Comparison of ENCODE assay signal across 35 cellular contexts in the genomic region with DNA sequence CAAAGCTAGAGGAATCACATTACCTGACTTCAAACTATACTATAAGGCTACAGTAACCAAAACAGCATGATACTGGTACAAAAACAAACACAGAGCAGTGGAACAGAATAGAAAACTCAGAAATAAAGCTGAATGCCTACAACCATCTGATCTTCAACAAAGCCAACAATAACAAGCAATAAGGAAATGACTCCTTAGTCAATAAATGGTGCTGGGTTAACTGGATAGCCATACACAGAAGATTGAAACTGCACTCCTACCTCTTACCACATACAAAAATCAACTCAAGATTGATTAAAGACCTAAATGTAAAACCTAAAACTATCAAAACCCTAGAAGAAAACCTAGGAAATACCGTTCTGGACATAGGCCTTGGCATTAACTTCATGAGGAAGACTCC.
"Had no signal": no experiment of that assay in that cellular context is flagged by ENCODE, and none has a peak within 500 bp of the region (broad histone marks: within the 10 kb centered on the region; RNA-seq: fewer than 3 reads in every experiment).

No MANE protein-coding gene starts in this region.

- DNase-seq: Kasumi-1, KG1, MG63, MM.1S, MV-4-11, NCI-H1048, NCI-H1092, NCI-H1092 treated with DMSO at 0.1 percent for 48 hours, NCI-H1105, NCI-H1105 treated with DMSO at 0.1 percent for 48 hours, NCI-H1417, NCI-H1417 treated with DMSO at 0.1 percent for 48 hours, NCI-H1436, NCI-H1436 treated with DMSO at 0.1 percent for 48 hours, NCI-H146, NCI-H1694, NCI-H1694 treated with DMSO at 0.1 percent for 48 hours, NCI-H187, NCI-H187 treated with DMSO at 0.1 percent for 48 hours, NCI-H1930, NCI-H2029, NCI-H2029 treated with DMSO at 0.1 percent for 48 hours, NCI-H2081, NCI-H2081 treated with DMSO at 0.1 percent for 48 hours, NCI-H2107, NCI-H2171, NCI-H2171 treated with DMSO at 0.1 percent for 48 hours, NCI-H2227 treated with DMSO at 0.1 percent for 48 hours, NCI-H226, NCI-H345, NCI-H446, NCI-H446 treated with DMSO at 0.1 percent for 48 hours, NCI-H510A, NCI-H510A treated with DMSO at 0.1 percent for 48 hours had no signal

- H3K4me2 ChIP-seq: KMS-11 had no signal

- H3K9ac ChIP-seq: KMS-11 had no signal

- H3K27me3 ChIP-seq: MG63 had no signal

- H3K36me3 ChIP-seq: MG63 had no signal

- H3K9me3 ChIP-seq: MG63 had no signal

- H3K4me3 ChIP-seq: MG63 had no signal

- H3K27ac ChIP-seq: KMS-11 had no signal
